ENCODE assay signal across 1 cellular context in the genomic region with DNA sequence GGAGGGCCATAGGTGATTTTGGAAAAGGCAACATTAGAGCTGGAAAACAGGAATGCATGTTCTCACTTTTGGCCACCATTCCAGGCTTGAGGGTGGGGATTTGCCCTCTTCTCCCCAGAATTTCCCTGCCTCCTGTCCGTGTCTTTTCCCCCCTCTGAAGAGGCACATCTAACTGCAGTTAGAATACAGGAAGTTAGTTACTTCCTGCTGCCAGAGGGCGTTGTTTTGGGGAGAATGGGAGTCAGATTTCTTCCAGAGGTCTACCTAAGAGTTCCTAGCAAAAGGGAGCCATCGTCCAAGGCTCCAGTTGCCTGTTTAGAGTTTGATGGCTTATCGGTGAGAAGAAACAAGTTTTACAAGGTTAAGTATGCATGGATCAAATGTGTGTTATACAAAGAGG.
TF ChIP-seq lines count a peak whose summit lies in the region.

No MANE protein-coding gene starts in this region.

TF ChIP-seq in K562, 482 proteins besides CTCF, POLR2A, EP300 and RAD21 (continued from another document):
- TF ChIP-seq VEZF1 (CRISPR knock-in tag; IDR thresholded peaks at IDR 0.05) (no peak), ZBTB8A (IDR thresholded peaks at IDR 0.05; ENCODE audit: partially characterized antibody) (no peak), ZC3H11A (IDR thresholded peaks at IDR 0.05; ENCODE audit: low read depth, low read length) (no peak), TSC22D4 (tag; IDR thresholded peaks at IDR 0.05) (no peak)
- TF ChIP-seq, protein P1, sequence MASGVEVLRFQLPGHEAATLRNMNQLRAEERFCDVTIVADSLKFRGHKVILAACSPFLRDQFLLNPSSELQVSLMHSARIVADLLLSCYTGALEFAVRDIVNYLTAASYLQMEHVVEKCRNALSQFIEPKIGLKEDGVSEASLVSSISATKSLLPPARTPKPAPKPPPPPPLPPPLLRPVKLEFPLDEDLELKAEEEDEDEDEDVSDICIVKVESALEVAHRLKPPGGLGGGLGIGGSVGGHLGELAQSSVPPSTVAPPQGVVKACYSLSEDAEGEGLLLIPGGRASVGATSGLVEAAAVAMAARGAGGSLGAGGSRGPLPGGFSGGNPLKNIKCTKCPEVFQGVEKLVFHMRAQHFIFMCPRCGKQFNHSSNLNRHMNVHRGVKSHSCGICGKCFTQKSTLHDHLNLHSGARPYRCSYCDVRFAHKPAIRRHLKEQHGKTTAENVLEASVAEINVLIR (CRISPR knock-in tag; IDR thresholded peaks at IDR 0.05): no peak
